In genomic region chr6:36691011-36691410, GRCh38 we compare ENCODE assay signal across 19 cellular contexts. TPM values are rescaled to one million over a fixed set of nuclear protein-coding genes. Genes with fewer than 3 reads are reported as not detected.
"Had no signal": no experiment of that assay in that cellular context is flagged by ENCODE, and none has a peak within 500 bp of the region (broad histone marks: within the 10 kb centered on the region; RNA-seq: fewer than 3 reads in every experiment).

No MANE protein-coding gene starts in this region.

- DNase-seq: activated CD4-positive, alpha-beta T cell treated with anti-CD3 and anti-CD28 coated beads for 4 hours; activated CD8-positive, alpha-beta memory T cell treated with anti-CD3 and anti-CD28 coated beads for 24 hours; amniotic stem cell; body of pancreas; central memory CD4-positive, alpha-beta T cell; colonic mucosa; kidney glomerular epithelial cell; psoas muscle; SJCRH30; stimulated activated CD4-positive, alpha-beta T cell treated with anti-CD3 and anti-CD28 coated beads, Interleukin-4, amount 100 ng/mL, for 4 hours; stimulated activated CD8-positive, alpha-beta memory T cell treated with anti-CD3 and anti-CD28 coated beads, Interleukin-4, amount 100 ng/mL, for 48 hours; SW 1271; upper lobe of left lung had no signal

- ATAC-seq: body of pancreas, psoas muscle had no signal

- H3K36me3 Mint-ChIP-seq: activated naive CD4-positive, alpha-beta T cell treated with anti-CD3 and anti-CD28 coated beads, Interleukin-2, amount 50 U/mL, for 24 hours had no signal

- H3K27me3 ChIP-seq: body of pancreas, colonic mucosa, esophagus muscularis mucosa, right lobe of liver, SJCRH30, upper lobe of left lung had no signal

- H3K27ac Mint-ChIP-seq: activated naive CD4-positive, alpha-beta T cell treated with anti-CD3 and anti-CD28 coated beads, Interleukin-2, amount 50 U/mL, for 24 hours had no signal

- H3K9me3 ChIP-seq: body of pancreas, colonic mucosa, esophagus muscularis mucosa, psoas muscle, right lobe of liver, SJCRH30, upper lobe of left lung had no signal

- H3K4me1 ChIP-seq: colonic mucosa, right lobe of liver, SJCRH30 had no signal

- H3K4me3 Mint-ChIP-seq: activated naive CD4-positive, alpha-beta T cell treated with anti-CD3 and anti-CD28 coated beads, Interleukin-2, amount 50 U/mL, for 24 hours; neural crest cell; stimulated activated naive CD8-positive, alpha-beta T cell treated with anti-CD3 and anti-CD28 coated beads, Interleukin-15, Interleukin-2, amounts not matched to agents 100 ng/mL and 50 ng/mL, for 24 hours had no signal

- H3K27ac ChIP-seq: body of pancreas, colonic mucosa, esophagus muscularis mucosa, psoas muscle, right lobe of liver, SJCRH30, upper lobe of left lung had no signal

- H3K9me3 Mint-ChIP-seq: activated naive CD4-positive, alpha-beta T cell treated with anti-CD3 and anti-CD28 coated beads, Interleukin-2, amount 50 U/mL, for 24 hours; neural crest cell; stimulated activated naive CD8-positive, alpha-beta T cell treated with anti-CD3 and anti-CD28 coated beads, Interleukin-15, Interleukin-2, amounts not matched to agents 100 ng/mL and 50 ng/mL, for 24 hours had no signal

- H3K4me1 Mint-ChIP-seq: neural crest cell had no signal

- H3K27me3 Mint-ChIP-seq: activated naive CD4-positive, alpha-beta T cell treated with anti-CD3 and anti-CD28 coated beads, Interleukin-2, amount 50 U/mL, for 24 hours; stimulated activated naive CD8-positive, alpha-beta T cell treated with anti-CD3 and anti-CD28 coated beads, Interleukin-15, Interleukin-2, amounts not matched to agents 100 ng/mL and 50 ng/mL, for 24 hours had no signal

- H3K4me3 ChIP-seq: body of pancreas, colonic mucosa, esophagus muscularis mucosa, psoas muscle, right lobe of liver, SJCRH30, smooth muscle cell, upper lobe of left lung had no signal

- H3K4me2 ChIP-seq: smooth muscle cell had no signal

RNA-seq across cellular contexts. Expression of gene RAB44, which starts 6.6 kb away (rescaled TPM):
- total RNA-seq: neural crest cell, SJCRH30, smooth muscle cell had no signal
